8 cellular contexts compared by ENCODE assay signal in genomic region chr22:27308513-27308912, GRCh38.
"Had no signal": no experiment of that assay in that cellular context is flagged by ENCODE, and none has a peak within 500 bp of the region (broad histone marks: within the 10 kb centered on the region; RNA-seq: fewer than 3 reads in every experiment).

No MANE protein-coding gene starts in this region.

- DNase-seq: H9, IMR-90 had no signal

- ATAC-seq: GM23338, HCT116, K562 had no signal

- H3K4me3 Mint-ChIP-seq: GM23338, H9 had no signal

- FAIRE-seq: H1, H54, HTR-8/SVneo, K562 had no signal

- H3K27ac Mint-ChIP-seq: GM23338, H9 had no signal

- H3K9me3 Mint-ChIP-seq: GM23338 had no signal

- H3K4me3 ChIP-seq: GM23338, K562 had no signal
